ENCODE assay signal across 1 cellular context in genomic region chr19:13260883-13261653, GRCh38.
A peak's percentile ranks its signal among the peaks of the same experiment; 100 is the strongest.
TF ChIP-seq lines count a peak whose summit lies in the region.

No MANE protein-coding gene starts in this region.

TF ChIP-seq in HEK293, 187 proteins besides CTCF, POLR2A, EP300 and RAD21 (continued from another document):
- TF ChIP-seq ZNF362 (tag by site-specific recombination; IDR thresholded peaks at IDR 0.05) (no peak), ZBTB7A (tag by site-specific recombination; IDR thresholded peaks at IDR 0.05; ENCODE audit: low read depth) (no peak), ZNF184 (tag by site-specific recombination; IDR thresholded peaks at IDR 0.05) (peak; percentile 84; the same call in 1 of the 2 replicates), GLIS2 (tag by site-specific recombination; IDR thresholded peaks at IDR 0.05) (no peak), ZNF433 (tag by site-specific recombination; IDR thresholded peaks at IDR 0.05; ENCODE audit: low read depth) (no peak), ZSCAN16 (tag by site-specific recombination; IDR thresholded peaks at IDR 0.05) (no peak), ZNF354C (tag by site-specific recombination; IDR thresholded peaks at IDR 0.05; ENCODE audit: borderline replicate concordance, low read depth) (no peak), ZNF514 (tag by site-specific recombination; IDR thresholded peaks at IDR 0.05) (no peak), ZFP69B (tag by site-specific recombination; IDR thresholded peaks at IDR 0.05) (no peak), SETDB1 (IDR thresholded peaks at IDR 0.05; ENCODE audit: insufficient read length, low read length) (peak; percentile 91), ELK4 (IDR thresholded peaks at IDR 0.05; ENCODE audit: borderline replicate concordance, low read depth, low read length) (no peak), ZNF561 (tag by site-specific recombination; IDR thresholded peaks at IDR 0.05; ENCODE audit: borderline replicate concordance) (no peak), TRIM28 (IDR thresholded peaks at IDR 0.05; ENCODE audit: borderline replicate concordance, low read length) (0 out of 2 replicates have a peak, but pooled peaks have one; percentile 35), ZNF157 (tag by site-specific recombination; IDR thresholded peaks at IDR 0.05) (peak; percentile 98), ZNF16 (tag by site-specific recombination; IDR thresholded peaks at IDR 0.05; ENCODE audit: low read depth) (no peak), ZNF155 (tag by site-specific recombination; IDR thresholded peaks at IDR 0.05) (no peak), YY2 (tag by site-specific recombination; IDR thresholded peaks at IDR 0.05) (no peak), ZNF394 (tag by site-specific recombination; IDR thresholded peaks at IDR 0.05; ENCODE audit: borderline replicate concordance) (no peak), ZNF580 (tag by site-specific recombination; IDR thresholded peaks at IDR 0.05) (no peak), MZF1 (tag by site-specific recombination; IDR thresholded peaks at IDR 0.05; ENCODE audit: borderline replicate concordance) (no peak), ZNF404 (tag by site-specific recombination; IDR thresholded peaks at IDR 0.05) (no peak), ZNF621 (tag by site-specific recombination; IDR thresholded peaks at IDR 0.05) (no peak), ZNF639 (tag by site-specific recombination; IDR thresholded peaks at IDR 0.05) (0 out of 2 replicates have a peak, but pooled peaks have one; percentile 33), BCL11B (tag by site-specific recombination; IDR thresholded peaks at IDR 0.05; ENCODE audit: low read depth) (no peak), ZNF660 (tag by site-specific recombination; IDR thresholded peaks at IDR 0.05) (peak; percentile 82), ZNF311 (tag by site-specific recombination; IDR thresholded peaks at IDR 0.05; ENCODE audit: borderline replicate concordance) (no peak), ZNF292 (tag by site-specific recombination; IDR thresholded peaks at IDR 0.05; ENCODE audit: borderline replicate concordance, low read depth) (no peak), ZNF837 (tag by site-specific recombination; IDR thresholded peaks at IDR 0.05) (no peak), ZNF24 (tag by site-specific recombination; IDR thresholded peaks at IDR 0.05) (no peak), ZNF23 (tag by site-specific recombination; IDR thresholded peaks at IDR 0.05; ENCODE audit: borderline replicate concordance) (no peak)
- TF ChIP-seq, protein P1, sequence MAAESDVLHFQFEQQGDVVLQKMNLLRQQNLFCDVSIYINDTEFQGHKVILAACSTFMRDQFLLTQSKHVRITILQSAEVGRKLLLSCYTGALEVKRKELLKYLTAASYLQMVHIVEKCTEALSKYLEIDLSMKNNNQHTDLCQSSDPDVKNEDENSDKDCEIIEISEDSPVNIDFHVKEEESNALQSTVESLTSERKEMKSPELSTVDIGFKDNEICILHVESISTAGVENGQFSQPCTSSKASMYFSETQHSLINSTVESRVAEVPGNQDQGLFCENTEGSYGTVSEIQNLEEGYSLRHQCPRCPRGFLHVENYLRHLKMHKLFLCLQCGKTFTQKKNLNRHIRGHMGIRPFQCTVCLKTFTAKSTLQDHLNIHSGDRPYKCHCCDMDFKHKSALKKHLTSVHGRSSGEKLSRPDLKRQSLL (tag by site-specific recombination; IDR thresholded peaks at IDR 0.05): no peak
- TF ChIP-seq, protein P2, sequence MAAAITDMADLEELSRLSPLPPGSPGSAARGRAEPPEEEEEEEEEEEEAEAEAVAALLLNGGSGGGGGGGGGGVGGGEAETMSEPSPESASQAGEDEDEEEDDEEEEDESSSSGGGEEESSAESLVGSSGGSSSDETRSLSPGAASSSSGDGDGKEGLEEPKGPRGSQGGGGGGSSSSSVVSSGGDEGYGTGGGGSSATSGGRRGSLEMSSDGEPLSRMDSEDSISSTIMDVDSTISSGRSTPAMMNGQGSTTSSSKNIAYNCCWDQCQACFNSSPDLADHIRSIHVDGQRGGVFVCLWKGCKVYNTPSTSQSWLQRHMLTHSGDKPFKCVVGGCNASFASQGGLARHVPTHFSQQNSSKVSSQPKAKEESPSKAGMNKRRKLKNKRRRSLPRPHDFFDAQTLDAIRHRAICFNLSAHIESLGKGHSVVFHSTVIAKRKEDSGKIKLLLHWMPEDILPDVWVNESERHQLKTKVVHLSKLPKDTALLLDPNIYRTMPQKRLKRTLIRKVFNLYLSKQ (tag by site-specific recombination; IDR thresholded peaks at IDR 0.05; ENCODE audit: borderline replicate concordance): no peak
- TF ChIP-seq, protein P3, sequence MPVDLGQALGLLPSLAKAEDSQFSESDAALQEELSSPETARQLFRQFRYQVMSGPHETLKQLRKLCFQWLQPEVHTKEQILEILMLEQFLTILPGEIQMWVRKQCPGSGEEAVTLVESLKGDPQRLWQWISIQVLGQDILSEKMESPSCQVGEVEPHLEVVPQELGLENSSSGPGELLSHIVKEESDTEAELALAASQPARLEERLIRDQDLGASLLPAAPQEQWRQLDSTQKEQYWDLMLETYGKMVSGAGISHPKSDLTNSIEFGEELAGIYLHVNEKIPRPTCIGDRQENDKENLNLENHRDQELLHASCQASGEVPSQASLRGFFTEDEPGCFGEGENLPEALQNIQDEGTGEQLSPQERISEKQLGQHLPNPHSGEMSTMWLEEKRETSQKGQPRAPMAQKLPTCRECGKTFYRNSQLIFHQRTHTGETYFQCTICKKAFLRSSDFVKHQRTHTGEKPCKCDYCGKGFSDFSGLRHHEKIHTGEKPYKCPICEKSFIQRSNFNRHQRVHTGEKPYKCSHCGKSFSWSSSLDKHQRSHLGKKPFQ (tag by site-specific recombination; IDR thresholded peaks at IDR 0.05): no peak
